19 cellular contexts compared by ENCODE assay signal in the genomic region with DNA sequence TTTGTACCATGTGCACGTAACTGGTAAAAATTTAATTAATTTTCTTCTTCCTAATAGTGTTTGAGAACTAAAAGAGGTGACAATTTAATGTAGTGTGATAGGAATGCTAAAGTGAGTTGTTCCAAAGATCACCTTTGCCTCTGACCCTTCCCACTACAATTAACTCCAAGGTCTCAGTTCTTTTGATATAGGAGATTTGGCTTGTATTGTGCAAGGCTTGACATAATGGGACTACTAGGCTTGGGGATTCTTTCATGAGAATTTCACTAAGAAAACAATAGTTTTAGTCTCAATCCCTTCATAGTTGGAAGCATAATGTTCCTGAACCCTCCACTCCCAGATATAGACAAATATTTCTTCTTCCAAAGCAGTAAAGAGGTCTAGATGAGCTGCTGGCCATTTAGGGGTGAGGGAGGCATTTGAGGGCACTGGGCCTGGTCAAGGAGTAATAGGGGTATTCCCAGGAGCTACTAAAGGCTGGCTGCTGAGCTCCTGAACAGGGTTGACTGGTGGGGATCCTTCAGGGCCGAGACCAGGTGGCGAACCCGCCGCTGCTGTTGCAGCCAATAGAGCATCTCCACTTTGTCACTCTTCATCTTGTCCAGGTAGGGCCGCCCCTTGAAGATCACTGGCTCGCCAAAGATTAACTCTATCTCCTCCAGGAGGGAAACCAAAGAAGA. TPM values are rescaled to one million over a fixed set of nuclear protein-coding genes. Genes with fewer than 3 reads are reported as not detected.
A peak's percentile ranks its signal among the peaks of the same experiment; 100 is the strongest.
DNase-seq lines count a peak whose midpoint lies in the region; ATAC-seq and TF ChIP-seq lines count a peak whose summit lies in the region.
"Had no signal": no experiment of that assay in that cellular context is flagged by ENCODE, and none has a peak within 500 bp of the region (broad histone marks: within the 10 kb centered on the region; RNA-seq: fewer than 3 reads in every experiment).

No MANE protein-coding gene starts in this region.

- TF ChIP-seq CTCF in osteoblast (IDR thresholded peaks at IDR 0.05; ENCODE audit: extremely low read depth, low read depth, low read length) (no peak), MCF 10A (IDR thresholded peaks at IDR 0.05; ENCODE audit: unreplicated experiment) (no peak)

- H3K36me3 Mint-ChIP-seq in IgD-negative memory B cell, result peaks cover 2% of the 10 kb centered on the region
- no peaks in the 10 kb centered on the region for H3K36me3 Mint-ChIP-seq in MCF 10A (ENCODE audit: insufficient read depth, unreplicated experiment)

- peak; percentile 12 for DNase-seq in H7
- DNase-seq in osteoblast (ENCODE audit: insufficient read length, low spot score, missing footprints), result peak; percentile 66
- no peak for DNase-seq in NCI-H1436 treated with DMSO at 0.1 percent for 48 hours (lab: John Stamatoyannopoulos, UW)
- DNase-seq in MCF 10A (ENCODE audit: unreplicated experiment), result no peak
- DNase-seq: Caco-2; CD4-positive, CD25-positive, alpha-beta regulatory T cell; CD8-positive, alpha-beta T cell; DMS153; DMS79; EL; GDM1; GOT3 had no signal

- H3K4me3 ChIP-seq in H7 (ENCODE audit: insufficient read depth, low read depth, low read length) (no peak overlapping the region), osteoblast (ENCODE audit: insufficient read depth, low read length) (no peak overlapping the region)
- H3K4me3 ChIP-seq: GM12878 had no signal

- no TSS peak for BruUV-seq in MCF 10A (replicated peaks; lab: Mats Ljungman, UMichigan)

- intact Hi-C loops in MCF 10A (cut with micrococcal nuclease), result no loop called here

- H3K4me2 ChIP-seq in osteoblast (ENCODE audit: insufficient read depth, low read length), result no peak overlapping the region

- H3K9me3 Mint-ChIP-seq in IgD-negative memory B cell (no peaks in the 10 kb centered on the region), MCF 10A (ENCODE audit: unreplicated experiment) (no peaks in the 10 kb centered on the region)
- H3K9me3 Mint-ChIP-seq: CD4-positive, CD25-positive, alpha-beta regulatory T cell; CD8-positive, alpha-beta T cell had no signal

- H3K27ac Mint-ChIP-seq in IgD-negative memory B cell (peak overlapping the region; percentile 19 to 31 (median 23)), MCF 10A (ENCODE audit: low read depth, unreplicated experiment) (no peak overlapping the region)
- H3K27ac Mint-ChIP-seq: CD8-positive, alpha-beta T cell had no signal

- H3K27ac ChIP-seq in osteoblast (ENCODE audit: low read depth, low read length), result no peak overlapping the region
- H3K27ac ChIP-seq: C4-2B had no signal

- H3K4me1 ChIP-seq in osteoblast (ENCODE audit: insufficient read depth, low read length), result peaks cover 17% of the 10 kb centered on the region

- CTCF ChIA-PET in MCF 10A (lab: Yijun Ruan, JAX), result interaction anchor here (0.5 to 1.6 kb wide), 6 partner anchors 9 to 102 kb away, joined by 3 to 8 read pairs (median 5); no protein-coding TSS in a partner anchor

- no peaks in the 10 kb centered on the region for H3K9me3 ChIP-seq in osteoblast (ENCODE audit: low read depth, low read length)

- H3K27me3 ChIP-seq in H7 (ENCODE audit: control insufficient read depth, insufficient read depth, low read length) (no peaks in the 10 kb centered on the region), osteoblast (ENCODE audit: insufficient read depth, low read length) (no peaks in the 10 kb centered on the region)

- peaks cover 11 to 18% (median 16%) of the 10 kb centered on the region in 3 donors for H3K4me1 Mint-ChIP-seq in IgD-negative memory B cell
- H3K4me1 Mint-ChIP-seq in MCF 10A (ENCODE audit: insufficient read depth, unreplicated experiment), result peaks cover 5% of the 10 kb centered on the region

- no peaks in the 10 kb centered on the region for H3K36me3 ChIP-seq in H7 (replicated peaks; ENCODE audit: control insufficient read depth, insufficient read depth, low read length)
- no peaks in the 10 kb centered on the region for H3K36me3 ChIP-seq in osteoblast (ENCODE audit: insufficient read depth, low read length)

- H3K79me2 ChIP-seq in osteoblast (ENCODE audit: insufficient read depth, low read length), result peaks cover 20% of the 10 kb centered on the region

- H3K4me3 Mint-ChIP-seq in IgD-negative memory B cell (peak overlapping the region in 1 of 4 donors; percentile 57), MCF 10A (ENCODE audit: unreplicated experiment) (no peak overlapping the region)
- H3K4me3 Mint-ChIP-seq: CD8-positive, alpha-beta T cell had no signal

- H3K27me3 Mint-ChIP-seq in IgD-negative memory B cell (no peaks in the 10 kb centered on the region), MCF 10A (ENCODE audit: insufficient read depth, unreplicated experiment) (no peaks in the 10 kb centered on the region)
- H3K27me3 Mint-ChIP-seq: CD4-positive, CD25-positive, alpha-beta regulatory T cell had no signal

- POLR2A ChIA-PET in MCF 10A (lab: Yijun Ruan, JAX), result interaction anchor here (1.1 to 1.7 kb wide), 3 partner anchors 10 to 27 kb away, joined by 3 to 6 read pairs (median 3); a partner anchor contains a TSS

- H2AFZ ChIP-seq in osteoblast (ENCODE audit: low read length), result no peak overlapping the region

- ATAC-seq in GM21423 (IDR thresholded peaks at IDR 0.05; ENCODE audit: unreplicated experiment), result no peak
- ATAC-seq: CD8-positive, alpha-beta T cell; GM12878; HCT116 had no signal

- H4K20me1 ChIP-seq in osteoblast (ENCODE audit: insufficient read depth, low read length), result no peaks in the 10 kb centered on the region

RNA-seq across cellular contexts. Expression of a gene that starts 2.7 kb away (rescaled TPM):
- 0.52 and 0.67 TPM in 2 replicates for total RNA-seq in H7 (2014; rRNA removed; shearing (Covaris generic))
- not detected for polyA plus RNA-seq in IgD-negative memory B cell
- total RNA-seq in osteoblast (0.88 and 1.1 TPM in 2 replicates), MCF 10A (2022) (not detected in 2 replicates)
- polyA plus RNA-seq: CD4-positive, CD25-positive, alpha-beta regulatory T cell had no signal

RNA-seq across cellular contexts. Expression of a gene that starts 2.8 kb away (rescaled TPM):
- total RNA-seq in H7 (2014; rRNA removed; shearing (Covaris generic)), result 47.6 and 53.7 TPM in 2 replicates
- polyA plus RNA-seq in IgD-negative memory B cell, result 74.7 TPM
- total RNA-seq in osteoblast (35.8 and 43.3 TPM in 2 replicates), MCF 10A (2022) (25.8 and 34.4 TPM in 2 replicates)

RNA-seq across cellular contexts. Expression of a gene that starts 21.7 kb away (rescaled TPM):
- 4.8 and 5.1 TPM in 2 replicates for total RNA-seq in H7 (2014; rRNA removed; shearing (Covaris generic))
- polyA plus RNA-seq in IgD-negative memory B cell, result 7.0 TPM
- total RNA-seq in osteoblast (41.3 and 45.6 TPM in 2 replicates), MCF 10A (2022) (8.6 and 11.8 TPM in 2 replicates)
- total RNA-seq: Caco-2 had no signal

RNA-seq across cellular contexts. Expression of a gene that starts 26.3 kb away (rescaled TPM):
- total RNA-seq in H7 (2014; rRNA removed; shearing (Covaris generic)), result 51.6 and 55.2 TPM in 2 replicates
- polyA plus RNA-seq in IgD-negative memory B cell, result 80.5 TPM
- total RNA-seq in osteoblast (22.4 and 25.3 TPM in 2 replicates), MCF 10A (2022) (78.1 and 88.3 TPM in 2 replicates)

RNA-seq across cellular contexts. Expression of a gene that starts 43.4 kb away (rescaled TPM):
- total RNA-seq in H7 (2014; rRNA removed; shearing (Covaris generic)), result 36.9 and 68.8 TPM in 2 replicates
- not detected for polyA plus RNA-seq in IgD-negative memory B cell
- total RNA-seq in osteoblast (under 0.01 TPM in 1 of 2 replicates, not detected in the other), MCF 10A (2022) (not detected in 2 replicates)
- total RNA-seq: A673; Caco-2; CD4-positive, CD25-positive, alpha-beta regulatory T cell had no signal
- polyA plus RNA-seq: BJ; CD4-positive, CD25-positive, alpha-beta regulatory T cell had no signal

Comparison
In these comparisons a context has a peak if more than half of its experiments do, and no peak if none do; other contexts are left out.
1. DNase-seq: peak in H7 (single experiment) and osteoblast (single experiment); none in NCI-H1436 treated with DMSO at 0.1 percent for 48 hours (single experiment) and MCF 10A (single experiment).